9 cellular contexts compared by ENCODE assay signal in genomic region chr1:156076609-156077429, GRCh38. TPM values are rescaled to one million over a fixed set of nuclear protein-coding genes. Genes with fewer than 3 reads are reported as not detected.
A peak's percentile ranks its signal among the peaks of the same experiment; 100 is the strongest.
DNase-seq lines count a peak whose midpoint lies in the region; ATAC-seq lines count a peak whose summit lies in the region.
"Had no signal": no experiment of that assay in that cellular context is flagged by ENCODE, and none has a peak within 500 bp of the region (broad histone marks: within the 10 kb centered on the region; RNA-seq: fewer than 3 reads in every experiment).

No MANE protein-coding gene starts in this region.

- no peaks in the 10 kb centered on the region for H3K9me3 Mint-ChIP-seq in T-cell

- POLR2A ChIA-PET in T-cell (lab: Charles Lee), result no interaction called here

- H3K4me3 ChIP-seq in iPS-15b (ENCODE audit: low read depth, low read length), result peak overlapping the region; percentile 61

- H3K36me3 ChIP-seq in iPS-15b (ENCODE audit: control insufficient read depth, insufficient read depth, low read length), result peaks cover 6% of the 10 kb centered on the region

- no peaks in the 10 kb centered on the region for H3K36me3 Mint-ChIP-seq in T-cell

- H3K27ac Mint-ChIP-seq in T-cell, result peak overlapping the region in 1 of 2 donors; percentile 6

- ATAC-seq in GM19043 (IDR thresholded peaks at IDR 0.05; ENCODE audit: low read depth, unreplicated experiment), result peak; percentile 79
- ATAC-seq in T-cell (replicated peaks in 1 of 4), result peak; percentile 28 to 65 (median 42)
- no peak for ATAC-seq in GM19328 (IDR thresholded peaks at IDR 0.05; ENCODE audit: unreplicated experiment)

- DNase-seq in T-cell (peak in 1 of 34 experiments; percentile 23), AG08396 (ENCODE audit: low spot score) (no peak), epidermal melanocyte (ENCODE audit: insufficient read length, low spot score) (no peak), NCI-H1092 (lab: John Stamatoyannopoulos, UW) (no peak)
- peak; percentile 47 for DNase-seq in stimulated activated CD8-positive, alpha-beta memory T cell treated with anti-CD3 and anti-CD28 coated beads, Interleukin-4, amount 100 ng/mL, for 48 hours

- CTCF ChIA-PET in T-cell (lab: Charles Lee), result no interaction called here

- H3K9ac ChIP-seq in iPS-15b (ENCODE audit: low read depth, low read length), result no peak overlapping the region

- peaks cover 23% of the 10 kb centered on the region for H3K27me3 ChIP-seq in iPS-15b (ENCODE audit: control insufficient read depth, insufficient read depth, low read length)

- peaks cover 43% of the 10 kb centered on the region for H3K4me1 ChIP-seq in iPS-15b (ENCODE audit: control insufficient read depth, insufficient read depth, low read length)

- H3K9me3 ChIP-seq in iPS-15b (ENCODE audit: control insufficient read depth, insufficient read depth, low read length), result no peaks in the 10 kb centered on the region

- H3K4me3 Mint-ChIP-seq in T-cell, result peak overlapping the region in 1 of 3 donors; percentile 46

- H3K27me3 Mint-ChIP-seq in T-cell, result peaks cover 0 to 7% of the 10 kb centered on the region in 2 donors

- peaks cover 0 to 8% (median 2%) of the 10 kb centered on the region in 3 donors for H3K4me1 Mint-ChIP-seq in T-cell

RNA-seq across cellular contexts. Expression of gene MEX3A, which starts 5.4 kb away (rescaled TPM):
- under 1 TPM; 0.03 to 0.58 (median 0.20) TPM for total RNA-seq in T-cell

RNA-seq across cellular contexts. Expression of gene RAB25, which starts 15.9 kb away (rescaled TPM):
- 1 to 10 TPM in 3 of 5 donors, under 1 TPM in 2; 0.26 to 2.3 (median 1.9) TPM for total RNA-seq in T-cell
- total RNA-seq: T-helper 2 cell treated with Interferon-gamma antibody and Interleukin-4, amounts not matched to agents 100 ng/mL and 5 ng/mL, for 36 hours had no signal

RNA-seq across cellular contexts. Expression of gene LAMTOR2, which starts 22.2 kb away (rescaled TPM):
- 10 to 100 TPM; 21.5 to 37.8 (median 35.2) TPM for total RNA-seq in T-cell

RNA-seq across cellular contexts. Expression of gene UBQLN4, which starts 23.2 kb away (rescaled TPM):
- 10 to 100 TPM; 21.9 to 39.6 (median 37.9) TPM for total RNA-seq in T-cell

RNA-seq across cellular contexts. Expression of gene LMNA, which starts 37.7 kb away (rescaled TPM):
- 100 to 1,000 TPM in 2 of 5 donors, 10 to 100 TPM in 3; 40.3 to 970 (median 57.3) TPM for total RNA-seq in T-cell
